1 cellular context compared by ENCODE assay signal in the genomic region with DNA sequence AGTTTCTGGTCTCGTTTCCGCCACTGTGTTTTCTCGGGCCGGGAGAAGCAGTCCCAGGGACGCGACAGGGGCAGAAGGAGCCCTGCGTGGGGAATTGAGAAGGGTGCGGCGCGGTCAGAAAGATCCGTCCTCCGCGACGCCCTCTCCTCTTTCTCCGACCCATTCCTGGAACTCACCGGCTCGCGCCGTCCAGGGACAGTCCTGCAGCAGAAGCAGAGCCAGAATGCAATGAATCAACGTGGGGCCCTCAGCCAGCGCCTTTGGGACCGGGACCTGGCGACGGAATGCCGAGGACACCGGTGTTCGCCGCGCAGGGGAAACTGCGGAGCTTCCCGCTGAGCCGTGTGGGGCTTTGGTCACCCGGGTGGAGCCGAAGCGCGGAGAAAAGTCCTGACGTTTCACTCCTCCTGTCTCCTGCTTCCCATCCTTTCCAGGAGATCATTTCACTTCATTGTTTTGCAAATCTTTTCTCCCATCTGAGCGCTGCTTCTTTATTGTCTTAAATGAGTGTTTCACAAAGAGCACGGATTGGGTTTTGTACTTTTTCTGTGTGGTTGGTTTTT.
TF ChIP-seq lines count a peak whose summit lies in the region.

No MANE protein-coding gene starts in this region.

TF ChIP-seq in HepG2, 621 proteins besides CTCF, POLR2A, EP300 and RAD21:
- TF ChIP-seq EZH2 (conservative IDR thresholded peaks at IDR 0.05; ENCODE audit: low read depth, low read length): peak; percentile 42; the same call in 1 of the 2 replicates
- TF ChIP-seq, protein P1, sequence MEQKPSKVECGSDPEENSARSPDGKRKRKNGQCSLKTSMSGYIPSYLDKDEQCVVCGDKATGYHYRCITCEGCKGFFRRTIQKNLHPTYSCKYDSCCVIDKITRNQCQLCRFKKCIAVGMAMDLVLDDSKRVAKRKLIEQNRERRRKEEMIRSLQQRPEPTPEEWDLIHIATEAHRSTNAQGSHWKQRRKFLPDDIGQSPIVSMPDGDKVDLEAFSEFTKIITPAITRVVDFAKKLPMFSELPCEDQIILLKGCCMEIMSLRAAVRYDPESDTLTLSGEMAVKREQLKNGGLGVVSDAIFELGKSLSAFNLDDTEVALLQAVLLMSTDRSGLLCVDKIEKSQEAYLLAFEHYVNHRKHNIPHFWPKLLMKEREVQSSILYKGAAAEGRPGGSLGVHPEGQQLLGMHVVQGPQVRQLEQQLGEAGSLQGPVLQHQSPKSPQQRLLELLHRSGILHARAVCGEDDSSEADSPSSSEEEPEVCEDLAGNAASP (CRISPR knock-in tag; IDR thresholded peaks at IDR 0.05; ENCODE audit: borderline replicate concordance): no peak
TF ChIP-seq in HepG2: peak in this region for 1.
